Comparison of ENCODE assay signal across 35 cellular contexts in genomic region chr20:45077559-45077958, GRCh38. TPM values are rescaled to one million over a fixed set of nuclear protein-coding genes. Genes with fewer than 3 reads are reported as not detected.
"Had no signal": no experiment of that assay in that cellular context is flagged by ENCODE, and none has a peak within 500 bp of the region (broad histone marks: within the 10 kb centered on the region; RNA-seq: fewer than 3 reads in every experiment).

No MANE protein-coding gene starts in this region.

- H3K4me1 ChIP-seq: esophagus squamous epithelium, heart right ventricle, psoas muscle, upper lobe of right lung, uterus had no signal

- H3K27ac Mint-ChIP-seq: stimulated activated naive B cell treated with anti-CD40 and anti-IgM and Interleukin-4, amounts not matched to agents 10 μg/mL and 1 μg/mL and 100 μg/mL, for 72 hours had no signal

- H3K9me3 ChIP-seq: ovary, thoracic aorta, upper lobe of right lung, uterus had no signal

- H3K9me3 Mint-ChIP-seq: immature natural killer cell had no signal

- DNase-seq: dermis blood vessel endothelial cell; effector memory CD8-positive, alpha-beta T cell; erythroblast; esophagus squamous epithelium; foreskin melanocyte; glutamatergic neuron; heart right ventricle; hippocampal formation; immature natural killer cell; islet precursor cell; kidney glomerular epithelial cell; left colon; left ventricle myocardium superior; mesendoderm; midbrain; naive thymus-derived CD4-positive, alpha-beta T cell; occipital lobe; ovary; posterior cingulate gyrus; psoas muscle; right cardiac atrium; stimulated activated CD4-positive, alpha-beta T cell treated with anti-CD3 and anti-CD28 coated beads, Interleukin-15, amount 100 ng/mL, for 24 hours; stimulated activated CD4-positive, alpha-beta T cell treated with anti-CD3 and anti-CD28 coated beads, Interleukin-2, amount 100 ng/mL, for 48 hours; stimulated activated naive B cell treated with anti-CD40 and anti-IgM and Interleukin-4, amounts not matched to agents 10 μg/mL and 1 μg/mL and 100 μg/mL, for 72 hours; upper lobe of right lung; uterus had no signal

- H3K4me3 Mint-ChIP-seq: effector memory CD8-positive, alpha-beta T cell; immature natural killer cell; naive thymus-derived CD4-positive, alpha-beta T cell; stimulated activated naive B cell treated with anti-CD40 and anti-IgM and Interleukin-4, amounts not matched to agents 10 μg/mL and 1 μg/mL and 100 μg/mL, for 72 hours; stimulated activated naive CD8-positive, alpha-beta T cell treated with anti-CD3 and anti-CD28 coated beads, Interleukin-15, Interleukin-2, amounts not matched to agents 100 ng/mL and 50 ng/mL, for 24 hours had no signal

- H3K27ac ChIP-seq: coronary artery, esophagus squamous epithelium, heart right ventricle, ovary, psoas muscle, skin epidermis, thoracic aorta, upper lobe of right lung, uterus had no signal

- ATAC-seq: effector memory CD8-positive, alpha-beta T cell; heart right ventricle; left colon; left ventricle myocardium superior; naive thymus-derived CD4-positive, alpha-beta T cell; psoas muscle; right cardiac atrium; stimulated activated naive B cell treated with anti-CD40 and anti-IgM and Interleukin-4, amounts not matched to agents 10 μg/mL and 1 μg/mL and 100 μg/mL, for 72 hours; upper lobe of right lung had no signal

- H3K36me3 ChIP-seq: ovary, uterus had no signal

- H3K27me3 Mint-ChIP-seq: effector memory CD8-positive, alpha-beta T cell; naive thymus-derived CD4-positive, alpha-beta T cell; stimulated activated naive B cell treated with anti-CD40 and anti-IgM and Interleukin-4, amounts not matched to agents 10 μg/mL and 1 μg/mL and 100 μg/mL, for 72 hours; stimulated activated naive CD8-positive, alpha-beta T cell treated with anti-CD3 and anti-CD28 coated beads, Interleukin-15, Interleukin-2, amounts not matched to agents 100 ng/mL and 50 ng/mL, for 24 hours had no signal

- H3K27me3 ChIP-seq: esophagus squamous epithelium, heart right ventricle, ovary, tibial nerve, upper lobe of right lung, uterus had no signal

- H3K4me3 ChIP-seq: coronary artery, esophagus squamous epithelium, heart right ventricle, lung, ovary, psoas muscle, skin epidermis, thoracic aorta, tibial nerve, upper lobe of right lung, uterus had no signal

RNA-seq across cellular contexts. Expression of gene KCNS1, which starts 23.4 kb away (rescaled TPM):
- total RNA-seq: left ventricle myocardium superior, ovary, psoas muscle, thoracic aorta had no signal
- polyA plus RNA-seq: neural cell had no signal

RNA-seq across cellular contexts. Expression of gene WFDC5, which starts 37.4 kb away (rescaled TPM):
- total RNA-seq: dermis blood vessel endothelial cell; heart right ventricle; left colon; left ventricle myocardium superior; lung; mucosa of gallbladder; naive thymus-derived CD4-positive, alpha-beta T cell; occipital lobe; ovary; psoas muscle; renal cortical epithelial cell; right cardiac atrium; thoracic aorta; tibial nerve; uterus had no signal
- polyA plus RNA-seq: heart right ventricle; immature natural killer cell; naive thymus-derived CD4-positive, alpha-beta T cell; neural cell; ovary; psoas muscle; right cardiac atrium had no signal

RNA-seq across cellular contexts. Expression of gene WFDC12, which starts 46.7 kb away (rescaled TPM):
- total RNA-seq: dermis blood vessel endothelial cell; heart right ventricle; left ventricle myocardium superior; mucosa of gallbladder; naive thymus-derived CD4-positive, alpha-beta T cell; occipital lobe; ovary; psoas muscle; renal cortical epithelial cell; right cardiac atrium; thoracic aorta; tibial nerve; uterus had no signal
- polyA plus RNA-seq: heart right ventricle; immature natural killer cell; naive thymus-derived CD4-positive, alpha-beta T cell; neural cell; ovary; psoas muscle; right cardiac atrium had no signal
